ENCODE assay signal across 24 cellular contexts in genomic region chr18:35942133-35942532, GRCh38.
"Had no signal": no experiment of that assay in that cellular context is flagged by ENCODE, and none has a peak within 500 bp of the region (broad histone marks: within the 10 kb centered on the region; RNA-seq: fewer than 3 reads in every experiment).

No MANE protein-coding gene starts in this region.

- H3K9me3 ChIP-seq: esophagus squamous epithelium, prostate gland, right atrium auricular region, thoracic aorta, tibial nerve, vagina had no signal

- DNase-seq: dermis blood vessel endothelial cell; effector memory CD4-positive, alpha-beta T cell; erythroblast; esophagus squamous epithelium; foreskin melanocyte; glutamatergic neuron; kidney; mammary epithelial cell; mesendoderm; midbrain; naive thymus-derived CD4-positive, alpha-beta T cell; nucleus accumbens; stimulated activated CD4-positive, alpha-beta T cell treated with anti-CD3 and anti-CD28 coated beads, Interleukin-2, amount 100 ng/mL, for 24 hours; stimulated activated CD4-positive, alpha-beta T cell treated with anti-CD3 and anti-CD28 coated beads, Interleukin-4, amount 100 ng/mL, for 24 hours had no signal

- H3K27me3 ChIP-seq: neural progenitor cell, right atrium auricular region, tibial nerve, vagina had no signal

- H3K4me3 ChIP-seq: coronary artery, esophagus squamous epithelium, neural progenitor cell, prostate gland, right atrium auricular region, thoracic aorta, tibial nerve, vagina had no signal

- H3K27ac ChIP-seq: coronary artery, esophagus squamous epithelium, neural progenitor cell, prostate gland, right atrium auricular region, thoracic aorta, tibial nerve, vagina had no signal

- H3K36me3 ChIP-seq: esophagus squamous epithelium, neural progenitor cell, prostate gland, right atrium auricular region, thoracic aorta, tibial nerve, vagina had no signal

- H3K4me1 ChIP-seq: neural progenitor cell, vagina had no signal

- ATAC-seq: left lobe of liver; naive thymus-derived CD4-positive, alpha-beta T cell; sciatic nerve; stimulated activated memory B cell treated with anti-CD40 and anti-IgM and Interleukin-4, amounts not matched to agents 10 μg/mL and 1 μg/mL and 100 μg/mL, for 72 hours had no signal
